ENCODE assay signal across 1 cellular context in the genomic region with DNA sequence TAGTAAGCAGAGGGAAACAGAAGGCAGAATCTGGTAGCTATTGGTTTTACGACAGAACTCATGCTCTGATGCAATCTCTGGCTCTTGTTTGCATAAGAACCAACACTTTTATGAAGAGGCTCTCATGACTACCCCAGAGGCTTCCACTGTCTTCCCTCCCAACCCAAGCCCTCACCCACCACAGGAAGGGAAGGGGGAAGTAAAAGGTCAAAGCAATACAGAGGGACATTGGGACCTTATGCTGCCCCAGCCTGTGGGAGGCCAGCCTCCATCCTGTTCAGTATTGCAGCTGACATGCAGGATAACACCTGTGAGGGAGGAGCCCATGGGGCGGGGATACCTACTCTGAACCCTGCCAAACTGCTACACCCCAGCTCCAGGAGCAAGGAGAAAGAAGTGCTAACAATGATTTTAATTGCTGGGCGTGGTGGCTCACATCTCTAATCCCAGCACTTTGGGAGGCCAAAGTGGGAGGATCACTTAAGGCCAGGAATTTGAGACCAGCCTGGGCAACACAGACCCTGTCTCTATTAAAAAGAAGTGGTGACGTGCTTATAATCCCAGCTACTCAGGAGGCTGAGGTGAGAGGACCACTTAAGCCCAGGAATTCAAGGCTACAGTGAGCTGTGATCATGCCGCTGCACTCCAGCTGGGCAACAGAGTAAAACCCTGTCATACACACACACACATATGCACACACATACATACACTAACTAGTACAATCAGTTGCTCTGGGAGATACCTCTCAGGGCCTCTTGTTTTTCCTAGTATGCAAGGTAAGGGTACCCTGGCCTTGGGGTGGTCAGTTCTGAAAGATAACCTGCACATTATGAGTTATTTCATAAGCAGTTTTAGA.
TF ChIP-seq lines count a peak whose summit lies in the region.

No MANE protein-coding gene starts in this region.

TF ChIP-seq in HepG2, 621 proteins besides CTCF, POLR2A, EP300 and RAD21 (continued from another document and continues in another):
- TF ChIP-seq, protein P1, sequence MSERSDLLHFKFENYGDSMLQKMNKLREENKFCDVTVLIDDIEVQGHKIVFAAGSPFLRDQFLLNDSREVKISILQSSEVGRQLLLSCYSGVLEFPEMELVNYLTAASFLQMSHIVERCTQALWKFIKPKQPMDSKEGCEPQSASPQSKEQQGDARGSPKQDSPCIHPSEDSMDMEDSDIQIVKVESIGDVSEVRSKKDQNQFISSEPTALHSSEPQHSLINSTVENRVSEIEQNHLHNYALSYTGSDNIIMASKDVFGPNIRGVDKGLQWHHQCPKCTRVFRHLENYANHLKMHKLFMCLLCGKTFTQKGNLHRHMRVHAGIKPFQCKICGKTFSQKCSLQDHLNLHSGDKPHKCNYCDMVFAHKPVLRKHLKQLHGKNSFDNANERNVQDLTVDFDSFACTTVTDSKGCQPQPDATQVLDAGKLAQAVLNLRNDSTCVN (CRISPR knock-in tag; IDR thresholded peaks at IDR 0.05; ENCODE audit: borderline replicate concordance) = no peak
- TF ChIP-seq EHMT2 (IDR thresholded peaks at IDR 0.05; ENCODE audit: borderline replicate concordance, low read depth, low read length) = no peak
- TF ChIP-seq, protein P2, sequence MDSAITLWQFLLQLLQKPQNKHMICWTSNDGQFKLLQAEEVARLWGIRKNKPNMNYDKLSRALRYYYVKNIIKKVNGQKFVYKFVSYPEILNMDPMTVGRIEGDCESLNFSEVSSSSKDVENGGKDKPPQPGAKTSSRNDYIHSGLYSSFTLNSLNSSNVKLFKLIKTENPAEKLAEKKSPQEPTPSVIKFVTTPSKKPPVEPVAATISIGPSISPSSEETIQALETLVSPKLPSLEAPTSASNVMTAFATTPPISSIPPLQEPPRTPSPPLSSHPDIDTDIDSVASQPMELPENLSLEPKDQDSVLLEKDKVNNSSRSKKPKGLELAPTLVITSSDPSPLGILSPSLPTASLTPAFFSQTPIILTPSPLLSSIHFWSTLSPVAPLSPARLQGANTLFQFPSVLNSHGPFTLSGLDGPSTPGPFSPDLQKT (CRISPR knock-in tag; IDR thresholded peaks at IDR 0.05; ENCODE audit: borderline replicate concordance) = no peak
- TF ChIP-seq, protein P3, sequence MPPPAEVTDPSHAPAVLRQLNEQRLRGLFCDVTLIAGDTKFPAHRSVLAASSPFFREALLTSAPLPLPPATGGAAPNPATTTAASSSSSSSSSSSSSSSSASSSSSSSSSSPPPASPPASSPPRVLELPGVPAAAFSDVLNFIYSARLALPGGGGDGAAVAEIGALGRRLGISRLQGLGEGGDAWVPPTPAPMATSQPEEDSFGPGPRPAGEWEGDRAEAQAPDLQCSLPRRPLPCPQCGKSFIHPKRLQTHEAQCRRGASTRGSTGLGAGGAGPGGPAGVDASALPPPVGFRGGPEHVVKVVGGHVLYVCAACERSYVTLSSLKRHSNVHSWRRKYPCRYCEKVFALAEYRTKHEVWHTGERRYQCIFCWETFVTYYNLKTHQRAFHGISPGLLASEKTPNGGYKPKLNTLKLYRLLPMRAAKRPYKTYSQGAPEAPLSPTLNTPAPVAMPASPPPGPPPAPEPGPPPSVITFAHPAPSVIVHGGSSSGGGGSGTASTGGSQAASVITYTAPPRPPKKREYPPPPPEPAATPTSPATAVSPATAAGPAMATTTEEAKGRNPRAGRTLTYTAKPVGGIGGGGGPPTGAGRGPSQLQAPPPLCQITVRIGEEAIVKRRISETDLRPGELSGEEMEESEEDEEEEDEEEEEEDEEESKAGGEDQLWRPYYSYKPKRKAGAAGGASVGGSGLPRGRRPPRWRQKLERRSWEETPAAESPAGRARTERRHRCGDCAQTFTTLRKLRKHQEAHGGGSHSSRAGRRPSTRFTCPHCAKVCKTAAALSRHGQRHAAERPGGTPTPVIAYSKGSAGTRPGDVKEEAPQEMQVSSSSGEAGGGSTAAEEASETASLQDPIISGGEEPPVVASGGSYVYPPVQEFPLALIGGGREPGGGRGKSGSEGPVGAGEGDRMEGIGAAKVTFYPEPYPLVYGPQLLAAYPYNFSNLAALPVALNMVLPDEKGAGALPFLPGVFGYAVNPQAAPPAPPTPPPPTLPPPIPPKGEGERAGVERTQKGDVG (CRISPR knock-in tag; IDR thresholded peaks at IDR 0.05; ENCODE audit: borderline replicate concordance) = no peak
- no peak for TF ChIP-seq ARNTL (CRISPR knock-in tag; IDR thresholded peaks at IDR 0.05)
- no peak for TF ChIP-seq ZNF326 (CRISPR knock-in tag; IDR thresholded peaks at IDR 0.05; ENCODE audit: borderline replicate concordance)
- TF ChIP-seq MEIS1 (CRISPR knock-in tag; IDR thresholded peaks at IDR 0.05; ENCODE audit: borderline replicate concordance) = no peak
- TF ChIP-seq, protein P4, sequence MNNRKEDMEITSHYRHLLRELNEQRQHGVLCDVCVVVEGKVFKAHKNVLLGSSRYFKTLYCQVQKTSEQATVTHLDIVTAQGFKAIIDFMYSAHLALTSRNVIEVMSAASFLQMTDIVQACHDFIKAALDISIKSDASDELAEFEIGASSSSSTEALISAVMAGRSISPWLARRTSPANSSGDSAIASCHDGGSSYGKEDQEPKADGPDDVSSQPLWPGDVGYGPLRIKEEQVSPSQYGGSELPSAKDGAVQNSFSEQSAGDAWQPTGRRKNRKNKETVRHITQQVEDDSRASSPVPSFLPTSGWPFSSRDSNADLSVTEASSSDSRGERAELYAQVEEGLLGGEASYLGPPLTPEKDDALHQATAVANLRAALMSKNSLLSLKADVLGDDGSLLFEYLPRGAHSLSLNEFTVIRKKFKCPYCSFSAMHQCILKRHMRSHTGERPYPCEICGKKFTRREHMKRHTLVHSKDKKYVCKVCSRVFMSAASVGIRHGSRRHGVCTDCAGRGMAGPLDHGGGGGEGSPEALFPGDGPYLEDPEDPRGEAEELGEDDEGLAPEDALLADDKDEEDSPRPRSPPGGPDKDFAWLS (CRISPR knock-in tag; IDR thresholded peaks at IDR 0.05; ENCODE audit: borderline replicate concordance) = no peak
- peak; percentile 49; the same call in 1 of the 2 replicates for TF ChIP-seq GFI1 (CRISPR knock-in tag; IDR thresholded peaks at IDR 0.05; ENCODE audit: borderline replicate concordance)
- TF ChIP-seq, protein P5, sequence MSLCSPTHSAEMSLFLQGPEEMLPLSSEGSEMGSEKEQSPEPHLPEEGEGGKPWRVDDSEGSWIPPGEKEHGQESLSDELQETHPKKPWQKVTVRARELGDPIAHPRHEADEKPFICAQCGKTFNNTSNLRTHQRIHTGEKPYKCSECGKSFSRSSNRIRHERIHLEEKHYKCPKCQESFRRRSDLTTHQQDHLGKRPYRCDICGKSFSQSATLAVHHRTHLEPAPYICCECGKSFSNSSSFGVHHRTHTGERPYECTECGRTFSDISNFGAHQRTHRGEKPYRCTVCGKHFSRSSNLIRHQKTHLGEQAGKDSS (CRISPR knock-in tag; IDR thresholded peaks at IDR 0.05; ENCODE audit: borderline replicate concordance, low read depth) = no peak
- TF ChIP-seq, protein P6, sequence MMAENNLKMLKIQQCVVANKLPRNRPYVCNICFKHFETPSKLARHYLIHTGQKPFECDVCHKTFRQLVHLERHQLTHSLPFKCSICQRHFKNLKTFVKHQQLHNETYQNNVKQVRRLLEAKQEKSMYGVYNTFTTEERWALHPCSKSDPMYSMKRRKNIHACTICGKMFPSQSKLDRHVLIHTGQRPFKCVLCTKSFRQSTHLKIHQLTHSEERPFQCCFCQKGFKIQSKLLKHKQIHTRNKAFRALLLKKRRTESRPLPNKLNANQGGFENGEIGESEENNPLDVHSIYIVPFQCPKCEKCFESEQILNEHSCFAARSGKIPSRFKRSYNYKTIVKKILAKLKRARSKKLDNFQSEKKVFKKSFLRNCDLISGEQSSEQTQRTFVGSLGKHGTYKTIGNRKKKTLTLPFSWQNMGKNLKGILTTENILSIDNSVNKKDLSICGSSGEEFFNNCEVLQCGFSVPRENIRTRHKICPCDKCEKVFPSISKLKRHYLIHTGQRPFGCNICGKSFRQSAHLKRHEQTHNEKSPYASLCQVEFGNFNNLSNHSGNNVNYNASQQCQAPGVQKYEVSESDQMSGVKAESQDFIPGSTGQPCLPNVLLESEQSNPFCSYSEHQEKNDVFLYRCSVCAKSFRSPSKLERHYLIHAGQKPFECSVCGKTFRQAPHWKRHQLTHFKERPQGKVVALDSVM (CRISPR knock-in tag; IDR thresholded peaks at IDR 0.05) = peak; percentile 96
- TF ChIP-seq KLF6 (CRISPR knock-in tag; IDR thresholded peaks at IDR 0.05) = no peak
- no peak for TF ChIP-seq ZNF329 (CRISPR knock-in tag; IDR thresholded peaks at IDR 0.05; ENCODE audit: low read depth)
- no peak for TF ChIP-seq HDAC2 (CRISPR knock-in tag; IDR thresholded peaks at IDR 0.05)
- TF ChIP-seq DPF2 (CRISPR knock-in tag; IDR thresholded peaks at IDR 0.05; ENCODE audit: borderline replicate concordance, low read depth) = no peak
- TF ChIP-seq ATF7-NPFF (CRISPR knock-in tag; IDR thresholded peaks at IDR 0.05; ENCODE audit: low read depth) = no peak
- no peak for TF ChIP-seq ZMYM2 (CRISPR knock-in tag; IDR thresholded peaks at IDR 0.05)
- TF ChIP-seq ZNF264 (CRISPR knock-in tag; IDR thresholded peaks at IDR 0.05) = no peak
- TF ChIP-seq, protein P7, sequence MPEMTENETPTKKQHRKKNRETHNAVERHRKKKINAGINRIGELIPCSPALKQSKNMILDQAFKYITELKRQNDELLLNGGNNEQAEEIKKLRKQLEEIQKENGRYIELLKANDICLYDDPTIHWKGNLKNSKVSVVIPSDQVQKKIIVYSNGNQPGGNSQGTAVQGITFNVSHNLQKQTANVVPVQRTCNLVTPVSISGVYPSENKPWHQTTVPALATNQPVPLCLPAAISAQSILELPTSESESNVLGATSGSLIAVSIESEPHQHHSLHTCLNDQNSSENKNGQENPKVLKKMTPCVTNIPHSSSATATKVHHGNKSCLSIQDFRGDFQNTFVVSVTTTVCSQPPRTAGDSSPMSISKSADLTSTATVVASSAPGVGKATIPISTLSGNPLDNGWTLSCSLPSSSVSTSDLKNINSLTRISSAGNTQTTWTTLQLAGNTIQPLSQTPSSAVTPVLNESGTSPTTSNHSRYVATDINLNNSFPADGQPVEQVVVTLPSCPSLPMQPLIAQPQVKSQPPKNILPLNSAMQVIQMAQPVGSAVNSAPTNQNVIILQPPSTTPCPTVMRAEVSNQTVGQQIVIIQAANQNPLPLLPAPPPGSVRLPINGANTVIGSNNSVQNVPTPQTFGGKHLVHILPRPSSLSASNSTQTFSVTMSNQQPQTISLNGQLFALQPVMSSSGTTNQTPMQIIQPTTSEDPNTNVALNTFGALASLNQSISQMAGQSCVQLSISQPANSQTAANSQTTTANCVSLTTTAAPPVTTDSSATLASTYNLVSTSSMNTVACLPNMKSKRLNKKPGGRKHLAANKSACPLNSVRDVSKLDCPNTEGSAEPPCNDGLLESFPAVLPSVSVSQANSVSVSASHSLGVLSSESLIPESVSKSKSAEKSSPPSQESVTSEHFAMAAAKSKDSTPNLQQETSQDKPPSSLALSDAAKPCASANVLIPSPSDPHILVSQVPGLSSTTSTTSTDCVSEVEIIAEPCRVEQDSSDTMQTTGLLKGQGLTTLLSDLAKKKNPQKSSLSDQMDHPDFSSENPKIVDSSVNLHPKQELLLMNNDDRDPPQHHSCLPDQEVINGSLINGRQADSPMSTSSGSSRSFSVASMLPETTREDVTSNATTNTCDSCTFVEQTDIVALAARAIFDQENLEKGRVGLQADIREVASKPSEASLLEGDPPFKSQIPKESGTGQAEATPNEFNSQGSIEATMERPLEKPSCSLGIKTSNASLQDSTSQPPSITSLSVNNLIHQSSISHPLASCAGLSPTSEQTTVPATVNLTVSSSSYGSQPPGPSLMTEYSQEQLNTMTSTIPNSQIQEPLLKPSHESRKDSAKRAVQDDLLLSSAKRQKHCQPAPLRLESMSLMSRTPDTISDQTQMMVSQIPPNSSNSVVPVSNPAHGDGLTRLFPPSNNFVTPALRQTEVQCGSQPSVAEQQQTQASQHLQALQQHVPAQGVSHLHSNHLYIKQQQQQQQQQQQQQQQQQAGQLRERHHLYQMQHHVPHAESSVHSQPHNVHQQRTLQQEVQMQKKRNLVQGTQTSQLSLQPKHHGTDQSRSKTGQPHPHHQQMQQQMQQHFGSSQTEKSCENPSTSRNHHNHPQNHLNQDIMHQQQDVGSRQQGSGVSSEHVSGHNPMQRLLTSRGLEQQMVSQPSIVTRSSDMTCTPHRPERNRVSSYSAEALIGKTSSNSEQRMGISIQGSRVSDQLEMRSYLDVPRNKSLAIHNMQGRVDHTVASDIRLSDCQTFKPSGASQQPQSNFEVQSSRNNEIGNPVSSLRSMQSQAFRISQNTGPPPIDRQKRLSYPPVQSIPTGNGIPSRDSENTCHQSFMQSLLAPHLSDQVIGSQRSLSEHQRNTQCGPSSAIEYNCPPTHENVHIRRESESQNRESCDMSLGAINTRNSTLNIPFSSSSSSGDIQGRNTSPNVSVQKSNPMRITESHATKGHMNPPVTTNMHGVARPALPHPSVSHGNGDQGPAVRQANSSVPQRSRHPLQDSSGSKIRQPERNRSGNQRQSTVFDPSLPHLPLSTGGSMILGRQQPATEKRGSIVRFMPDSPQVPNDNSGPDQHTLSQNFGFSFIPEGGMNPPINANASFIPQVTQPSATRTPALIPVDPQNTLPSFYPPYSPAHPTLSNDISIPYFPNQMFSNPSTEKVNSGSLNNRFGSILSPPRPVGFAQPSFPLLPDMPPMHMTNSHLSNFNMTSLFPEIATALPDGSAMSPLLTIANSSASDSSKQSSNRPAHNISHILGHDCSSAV (CRISPR knock-in tag; IDR thresholded peaks at IDR 0.05; ENCODE audit: borderline replicate concordance) = no peak
- TF ChIP-seq, protein P8, sequence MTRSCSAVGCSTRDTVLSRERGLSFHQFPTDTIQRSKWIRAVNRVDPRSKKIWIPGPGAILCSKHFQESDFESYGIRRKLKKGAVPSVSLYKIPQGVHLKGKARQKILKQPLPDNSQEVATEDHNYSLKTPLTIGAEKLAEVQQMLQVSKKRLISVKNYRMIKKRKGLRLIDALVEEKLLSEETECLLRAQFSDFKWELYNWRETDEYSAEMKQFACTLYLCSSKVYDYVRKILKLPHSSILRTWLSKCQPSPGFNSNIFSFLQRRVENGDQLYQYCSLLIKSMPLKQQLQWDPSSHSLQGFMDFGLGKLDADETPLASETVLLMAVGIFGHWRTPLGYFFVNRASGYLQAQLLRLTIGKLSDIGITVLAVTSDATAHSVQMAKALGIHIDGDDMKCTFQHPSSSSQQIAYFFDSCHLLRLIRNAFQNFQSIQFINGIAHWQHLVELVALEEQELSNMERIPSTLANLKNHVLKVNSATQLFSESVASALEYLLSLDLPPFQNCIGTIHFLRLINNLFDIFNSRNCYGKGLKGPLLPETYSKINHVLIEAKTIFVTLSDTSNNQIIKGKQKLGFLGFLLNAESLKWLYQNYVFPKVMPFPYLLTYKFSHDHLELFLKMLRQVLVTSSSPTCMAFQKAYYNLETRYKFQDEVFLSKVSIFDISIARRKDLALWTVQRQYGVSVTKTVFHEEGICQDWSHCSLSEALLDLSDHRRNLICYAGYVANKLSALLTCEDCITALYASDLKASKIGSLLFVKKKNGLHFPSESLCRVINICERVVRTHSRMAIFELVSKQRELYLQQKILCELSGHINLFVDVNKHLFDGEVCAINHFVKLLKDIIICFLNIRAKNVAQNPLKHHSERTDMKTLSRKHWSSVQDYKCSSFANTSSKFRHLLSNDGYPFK (CRISPR knock-in tag; IDR thresholded peaks at IDR 0.05; ENCODE audit: borderline replicate concordance) = no peak
- TF ChIP-seq, protein P9, sequence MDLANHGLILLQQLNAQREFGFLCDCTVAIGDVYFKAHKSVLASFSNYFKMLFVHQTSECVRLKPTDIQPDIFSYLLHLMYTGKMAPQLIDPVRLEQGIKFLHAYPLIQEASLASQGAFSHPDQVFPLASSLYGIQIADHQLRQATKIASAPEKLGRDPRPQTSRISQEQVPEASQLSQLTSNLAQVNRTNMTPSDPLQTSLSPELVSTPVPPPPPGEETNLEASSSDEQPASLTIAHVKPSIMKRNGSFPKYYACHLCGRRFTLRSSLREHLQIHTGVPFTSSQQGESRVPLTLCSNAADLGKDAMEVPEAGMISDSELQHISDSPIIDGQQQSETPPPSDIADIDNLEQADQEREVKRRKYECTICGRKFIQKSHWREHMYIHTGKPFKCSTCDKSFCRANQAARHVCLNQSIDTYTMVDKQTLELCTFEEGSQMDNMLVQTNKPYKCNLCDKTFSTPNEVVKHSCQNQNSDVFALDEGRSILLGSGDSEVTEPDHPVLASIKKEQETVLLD (CRISPR knock-in tag; IDR thresholded peaks at IDR 0.05; ENCODE audit: low read depth) = no peak
- TF ChIP-seq ZNF558 (CRISPR knock-in tag; IDR thresholded peaks at IDR 0.05; ENCODE audit: borderline replicate concordance) = no peak
- TF ChIP-seq ZNF121 (CRISPR knock-in tag; IDR thresholded peaks at IDR 0.05) = peak; percentile 67
